ENCODE assay signal across 35 cellular contexts in genomic region chr1:118992868-118993711, GRCh38. TPM values are rescaled to one million over a fixed set of nuclear protein-coding genes. Genes with fewer than 3 reads are reported as not detected.
A peak's percentile ranks its signal among the peaks of the same experiment; 100 is the strongest.
DNase-seq lines count a peak whose midpoint lies in the region; ATAC-seq and TF ChIP-seq lines count a peak whose summit lies in the region.
"Had no signal": no experiment of that assay in that cellular context is flagged by ENCODE, and none has a peak within 500 bp of the region (broad histone marks: within the 10 kb centered on the region; RNA-seq: fewer than 3 reads in every experiment).

No MANE protein-coding gene starts in this region.

- BruUV-seq in IMR-90 (replicated peaks; lab: Mats Ljungman, UMichigan), result no TSS peak
- BruUV-seq in PC-9 (replicated peaks; lab: Mats Ljungman, UMichigan), result no TSS peak

- in situ Hi-C loops in IMR-90 (cut with MboI; ENCODE audit: low sequenced_read_pairs), result no loop called here

- intact Hi-C loops in IMR-90 (cut with micrococcal nuclease) (no loop called here), PC-9 (cut with micrococcal nuclease; ENCODE audit: unreplicated experiment) (no loop called here)

- H4K20me1 ChIP-seq in IMR-90 (ENCODE audit: insufficient read depth, low read length) (no peaks in the 10 kb centered on the region), PC-9 (ENCODE audit: insufficient read depth) (no peaks in the 10 kb centered on the region)
- H4K20me1 ChIP-seq: BLaER1 treated with 17β-estradiol and CSF1 and Interleukin-3, amounts not matched to agents 10 nM and 100 nM had no signal

- TF ChIP-seq POLR2A in IMR-90 (IDR thresholded peaks at IDR 0.05; ENCODE audit: low read depth, low read length), result no peak

- H3K79me1 ChIP-seq in IMR-90 (ENCODE audit: low read depth in 1 of 2, low read length in 2 of 2), result no peaks in the 10 kb centered on the region
- no peaks in the 10 kb centered on the region for H3K79me1 ChIP-seq in trophoblast cell (ENCODE audit: low read length)

- TF ChIP-seq CTCF in IMR-90 (conservative IDR thresholded peaks at IDR 0.05; ENCODE audit: low read depth, low read length), result no peak
- no peak for TF ChIP-seq CTCF in coronary artery (IDR thresholded peaks at IDR 0.05)
- TF ChIP-seq CTCF in PC-9 (conservative IDR thresholded peaks at IDR 0.05), result no peak

- H2BK20ac ChIP-seq in IMR-90 (ENCODE audit: low read depth, low read length), result no peak overlapping the region

- no peak overlapping the region for H2BK5ac ChIP-seq in IMR-90 (ENCODE audit: low read depth, low read length, poor library complexity, severe bottlenecking)
- H2BK5ac ChIP-seq in trophoblast cell (ENCODE audit: low read depth, low read length, poor library complexity), result no peak overlapping the region

- no peak for DNase-seq in IMR-90
- DNase-seq in coronary artery (ENCODE audit: low spot score), result no peak
- no peak for DNase-seq in trophoblast cell
- DNase-seq in PC-9, result no peak
- no peak for DNase-seq in AG20443 (ENCODE audit: low spot score)
- DNase-seq in NCI-H2227 (lab: John Stamatoyannopoulos, UW; ENCODE audit: unreplicated experiment), result no peak
- no peak for DNase-seq in inferior parietal cortex (ENCODE audit: extremely low spot score)
- DNase-seq: activated CD4-positive, alpha-beta T cell treated with anti-CD3 and anti-CD28 coated beads, Interleukin-2, amount 50 U/mL, for 48 hours; activated CD4-positive, CD25-positive, alpha-beta regulatory T cell treated with anti-CD3 and anti-CD28 coated beads, Interleukin-2, amount 50 U/mL, for 72 hours; activated CD8-positive, alpha-beta memory T cell treated with anti-CD3 and anti-CD28 coated beads, Interleukin-2, amount 50 U/mL, for 48 hours; activated naive CD4-positive, alpha-beta T cell treated with anti-CD3 and anti-CD28 coated beads for 36 hours; adrenal gland; body of pancreas; cerebellar nuclear complex; dorsolateral prefrontal cortex; lower lobe of right lung; NCI-H1092 treated with DMSO at 0.1 percent for 48 hours; NCI-H1694 treated with DMSO at 0.1 percent for 48 hours; NCI-H2171; NCI-H526; pancreas; PC-3; small intestine; stimulated activated naive CD4-positive, alpha-beta T cell; T-helper 17 cell had no signal

- H3K4me1 ChIP-seq in IMR-90 (ENCODE audit: control insufficient read depth, insufficient read depth, low read length) (no peaks in the 10 kb centered on the region), iPS-15b (ENCODE audit: control insufficient read depth, insufficient read depth, low read length) (peaks cover 12% of the 10 kb centered on the region), trophoblast cell (ENCODE audit: control insufficient read depth in 1 of 2, insufficient read depth in 2 of 2, low read length in 2 of 2) (peaks cover 9 to 16% of the 10 kb centered on the region in 2 experiments), PC-9 (replicated peaks; ENCODE audit: insufficient read depth) (no peaks in the 10 kb centered on the region)
- H3K4me1 ChIP-seq: lower lobe of right lung, pancreas had no signal

- no peak overlapping the region for H3K4ac ChIP-seq in IMR-90 (ENCODE audit: low read depth, low read length)
- no peak overlapping the region for H3K4ac ChIP-seq in trophoblast cell (ENCODE audit: low read depth, low read length)

- H3K4me3 ChIP-seq in IMR-90 (ENCODE audit: insufficient read depth, low read depth, low read length), result no peak overlapping the region
- H3K4me3 ChIP-seq in coronary artery, result peak overlapping the region; percentile 33
- peak overlapping the region; percentile 30 for H3K4me3 ChIP-seq in iPS-15b (ENCODE audit: low read depth, low read length)
- no peak overlapping the region for H3K4me3 ChIP-seq in trophoblast cell (ENCODE audit: low read depth, low read length)
- H3K4me3 ChIP-seq in PC-9, result no peak overlapping the region
- H3K4me3 ChIP-seq: adrenal gland; BLaER1 treated with 17β-estradiol and CSF1 and Interleukin-3, amounts not matched to agents 10 nM and 100 nM; body of pancreas; dorsolateral prefrontal cortex; lower lobe of right lung; pancreas; suprapubic skin had no signal

- no peak overlapping the region for H3K14ac ChIP-seq in IMR-90 (replicated peaks; ENCODE audit: low read depth, low read length)
- H3K14ac ChIP-seq in trophoblast cell (ENCODE audit: low read length), result no peak overlapping the region

- no peaks in the 10 kb centered on the region for H3K9me1 ChIP-seq in IMR-90 (ENCODE audit: insufficient read depth, low read length)

- H3K27me3 ChIP-seq in IMR-90 (ENCODE audit: control insufficient read depth, insufficient read depth, low read length), result peaks cover 96% of the 10 kb centered on the region
- H3K27me3 ChIP-seq in iPS-15b (ENCODE audit: control insufficient read depth, insufficient read depth, low read length), result peaks cover 100% of the 10 kb centered on the region
- peaks cover 85% of the 10 kb centered on the region for H3K27me3 ChIP-seq in trophoblast cell (ENCODE audit: insufficient read depth, low read length)
- peaks cover 58% of the 10 kb centered on the region for H3K27me3 ChIP-seq in PC-9 (ENCODE audit: insufficient read depth, low read depth)

- no peak overlapping the region for H2BK15ac ChIP-seq in IMR-90 (ENCODE audit: low read depth, low read length)

- no peak overlapping the region for H3K4me2 ChIP-seq in IMR-90 (ENCODE audit: low read depth, low read length)
- peak overlapping the region; percentile 59 for H3K4me2 ChIP-seq in trophoblast cell (ENCODE audit: low read length)
- H3K4me2 ChIP-seq in PC-9, result no peak overlapping the region
- H3K4me2 ChIP-seq: BLaER1 treated with 17β-estradiol and CSF1 and Interleukin-3, amounts not matched to agents 10 nM and 100 nM had no signal

- POLR2A ChIA-PET in IMR-90 (lab: Charles Lee; ENCODE audit: unreplicated experiment), result no interaction called here
- POLR2A ChIA-PET in PC-9 (lab: Charles Lee; ENCODE audit: unreplicated experiment), result no interaction called here

- no peaks in the 10 kb centered on the region for H3K9me2 ChIP-seq in PC-9 (ENCODE audit: insufficient read depth)

- CTCF ChIA-PET in IMR-90 (lab: Yijun Ruan, JAX), result no interaction called here
- CTCF ChIA-PET in PC-9 (lab: Charles Lee), result interaction anchor here (0.6 kb wide), 1 partner anchor 226 kb away, joined by 4 read pairs; no protein-coding TSS in a partner anchor

- TF ChIP-seq RAD21 in IMR-90 (IDR thresholded peaks at IDR 0.05; ENCODE audit: low read length), result no peak

- no peaks in the 10 kb centered on the region for H3F3A ChIP-seq in PC-9 (ENCODE audit: insufficient read depth, low read depth)

- no peak for ATAC-seq in IMR-90 (ENCODE audit: low read depth)
- ATAC-seq: body of pancreas; HCT116; lower lobe of right lung; natural killer cell treated with Interleukin-12 subunit alpha and Interleukin-12 subunit beta and Interleukin-15 and Interleukin-18, amount 100 ng/mL, for 72 hours; pancreas; PC-3; T-helper 17 cell had no signal

- no peak overlapping the region for H2AK9ac ChIP-seq in IMR-90 (replicated peaks; ENCODE audit: low read depth, low read length, poor library complexity)

- H3K79me2 ChIP-seq in trophoblast cell (ENCODE audit: control insufficient read depth, insufficient read depth, low read length, poor library complexity) (no peaks in the 10 kb centered on the region), PC-9 (ENCODE audit: low read depth) (no peaks in the 10 kb centered on the region)

- H3K23ac ChIP-seq in IMR-90 (ENCODE audit: low read depth, low read length) (no peak overlapping the region), trophoblast cell (ENCODE audit: low read length) (no peak overlapping the region)

- H2AK5ac ChIP-seq in IMR-90 (ENCODE audit: low read depth, low read length) (no peak overlapping the region), trophoblast cell (ENCODE audit: low read length) (no peak overlapping the region)

- H4K5ac ChIP-seq in IMR-90 (ENCODE audit: low read depth, low read length), result no peak overlapping the region

- H4K91ac ChIP-seq in IMR-90 (ENCODE audit: insufficient read depth, low read depth, low read length) (no peak overlapping the region), trophoblast cell (ENCODE audit: low read depth, low read length) (no peak overlapping the region)

- H3K18ac ChIP-seq in IMR-90 (ENCODE audit: low read depth, low read length) (no peak overlapping the region), trophoblast cell (ENCODE audit: low read length) (no peak overlapping the region)

- no peak overlapping the region for H4K12ac ChIP-seq in trophoblast cell (ENCODE audit: low read depth, low read length)

- H2BK120ac ChIP-seq in IMR-90 (ENCODE audit: low read depth, low read length), result no peak overlapping the region
- no peak overlapping the region for H2BK120ac ChIP-seq in trophoblast cell (ENCODE audit: insufficient read depth, low read length, poor library complexity)

- 8% methylated on average over 5 of the region's 53 CpGs; no CpG with 5 or more reads in 1 of the 2 experiments for WGBS in IMR-90 (ENCODE audit: extremely low coverage in 2 of 2, insufficient read length in 1 of 2), 2 experiments
- no CpG with 5 or more reads among the region's 53 CpGs for WGBS in trophoblast cell (ENCODE audit: extremely low coverage, insufficient coverage, insufficient read length)

- no peak overlapping the region for H3K56ac ChIP-seq in IMR-90 (ENCODE audit: extremely low read depth, insufficient read depth, low read length)

- dilution Hi-C loops in IMR-90 (cut with HindIII; ENCODE audit: low sequenced_read_pairs, unreplicated experiment), result no loop called here

- H2BK12ac ChIP-seq in trophoblast cell (ENCODE audit: low read length), result no peak overlapping the region

- H3K9ac ChIP-seq in IMR-90 (ENCODE audit: low read depth, low read length) (no peak overlapping the region), iPS-15b (ENCODE audit: low read depth, low read length) (peak overlapping the region; percentile 8), trophoblast cell (ENCODE audit: low read length) (no peak overlapping the region)
- H3K9ac ChIP-seq: BLaER1 treated with 17β-estradiol and CSF1 and Interleukin-3, amounts not matched to agents 10 nM and 100 nM had no signal

- H3K36me3 ChIP-seq in IMR-90 (ENCODE audit: control insufficient read depth, insufficient read depth, low read length), result no peaks in the 10 kb centered on the region
- no peaks in the 10 kb centered on the region for H3K36me3 ChIP-seq in iPS-15b (ENCODE audit: control insufficient read depth, insufficient read depth, low read length)
- H3K36me3 ChIP-seq in trophoblast cell (ENCODE audit: control insufficient read depth in 1 of 2, insufficient read depth in 2 of 2, low read length in 2 of 2), result no peaks in the 10 kb centered on the region
- no peaks in the 10 kb centered on the region for H3K36me3 ChIP-seq in PC-9 (ENCODE audit: low read depth)
- H3K36me3 ChIP-seq: adrenal gland; BLaER1 treated with 17β-estradiol and CSF1 and Interleukin-3, amounts not matched to agents 10 nM and 100 nM; lower lobe of right lung; pancreas; suprapubic skin had no signal

- H4K8ac ChIP-seq in IMR-90 (ENCODE audit: low read depth in 2 of 2, low read length in 2 of 2), result no peak overlapping the region
- H4K8ac ChIP-seq in trophoblast cell (ENCODE audit: low read depth, low read length), result no peak overlapping the region

- no peak overlapping the region for H3K27ac ChIP-seq in IMR-90 (ENCODE audit: insufficient read depth, low read length)
- no peak overlapping the region for H3K27ac ChIP-seq in coronary artery
- H3K27ac ChIP-seq in trophoblast cell (ENCODE audit: low read depth, low read length), result no peak overlapping the region
- no peak overlapping the region for H3K27ac ChIP-seq in PC-9
- H3K27ac ChIP-seq: adrenal gland; BLaER1 treated with 17β-estradiol and CSF1 and Interleukin-3, amounts not matched to agents 10 nM and 100 nM; body of pancreas; dorsolateral prefrontal cortex; lower lobe of right lung; pancreas; suprapubic skin had no signal

- H3K9me3 ChIP-seq in IMR-90 (ENCODE audit: control insufficient read depth, insufficient read depth, low read length), result peaks cover 24% of the 10 kb centered on the region
- H3K9me3 ChIP-seq in iPS-15b (ENCODE audit: control insufficient read depth, insufficient read depth, low read length), result no peaks in the 10 kb centered on the region
- peaks cover 5% of the 10 kb centered on the region for H3K9me3 ChIP-seq in trophoblast cell (ENCODE audit: insufficient read depth, low read depth, low read length)
- H3K9me3 ChIP-seq in PC-9 (ENCODE audit: insufficient read depth, low read depth), result no peaks in the 10 kb centered on the region
- H3K9me3 ChIP-seq: adrenal gland, body of pancreas, lower lobe of right lung, pancreas, suprapubic skin had no signal

- H2AFZ ChIP-seq in IMR-90 (replicated peaks; ENCODE audit: low read length, poor library complexity), result peak overlapping the region; percentile 72
- no peak overlapping the region for H2AFZ ChIP-seq in trophoblast cell (ENCODE audit: insufficient read depth, low read length, poor library complexity)
- no peak overlapping the region for H2AFZ ChIP-seq in PC-9

RNA-seq across cellular contexts. Expression of gene TBX15, which starts 4.9 kb away (rescaled TPM):
- not detected in 2 replicates for total RNA-seq in IMR-90 (2012; rRNA removed)
- not detected in 2 replicates for polyA plus RNA-seq in IMR-90 (2012; rRNA removed)
- not detected in 2 replicates for polyA plus RNA-seq in IMR-90 (2012; cell fraction: cytosol; rRNA removed)
- 0.02 TPM in 1 of 2 replicates, not detected in the other for polyA plus RNA-seq in IMR-90 (2012; cell fraction: nucleus; rRNA removed; ENCODE audit: low replicate concordance)
- 0.83 and 1.0 TPM in 2 replicates for polyA plus RNA-seq in trophoblast cell (2013)
- total RNA-seq in PC-9 (2021), result not detected in 2 replicates
- total RNA-seq: activated naive CD4-positive, alpha-beta T cell treated with anti-CD3 and anti-CD28 coated beads for 36 hours; activated T-helper 1 cell treated with anti-CD3 and anti-CD28 coated beads, Interleukin-12 subunit alpha, Interleukin-12 subunit beta, Interleukin-2, Interleukin-4 antibody, amounts not matched to agents 30 ng/mL and 10 ng/mL and 1 ng/mL, durations not matched to agents 14 hours and 24 hours and 36 hours; body of pancreas; glomerular endothelial cell; kidney epithelial cell; natural killer cell treated with Interleukin-12 subunit alpha and Interleukin-12 subunit beta and Interleukin-15 and Interleukin-18, amount 100 ng/mL, for 72 hours; T-helper 17 cell; ureter had no signal
- polyA plus RNA-seq: AG04450 had no signal

Comparison
In these comparisons a context has a peak if more than half of its experiments do, and no peak if none do; other contexts are left out.
1. H3K4me3 ChIP-seq: peak in coronary artery (single experiment) and iPS-15b (single experiment); none in IMR-90 (single experiment), trophoblast cell (single experiment) and PC-9 (single experiment).